ENCODE assay signal across 9 cellular contexts in genomic region chr19:1446713-1447564, GRCh38. TPM values are rescaled to one million over a fixed set of nuclear protein-coding genes. Genes with fewer than 3 reads are reported as not detected.
DNase-seq lines count a peak whose midpoint lies in the region; ATAC-seq and TF ChIP-seq lines count a peak whose summit lies in the region.
"Had no signal": no experiment of that assay in that cellular context is flagged by ENCODE, and none has a peak within 500 bp of the region (broad histone marks: within the 10 kb centered on the region; RNA-seq: fewer than 3 reads in every experiment).

No MANE protein-coding gene starts in this region.

- H3K27me3 Mint-ChIP-seq in T-cell: peaks cover 27 to 45% of the 10 kb centered on the region in 2 donors
- peaks cover 44% of the 10 kb centered on the region for H3K27me3 Mint-ChIP-seq in type B pancreatic cell
- peaks cover 46% of the 10 kb centered on the region for H3K27me3 Mint-ChIP-seq in activated CD8-positive, alpha-beta memory T cell treated with anti-CD3 and anti-CD28 coated beads, Interleukin-2, amount 10 ng/mL, durations not matched to agents 7 days and 5 days

- intact Hi-C loops in transverse colon (cut with DNase I; ENCODE audit: low total_unique reads): loop anchor here (10.0 kb wide), 1 partner anchor 152 kb away; no protein-coding TSS in a partner anchor

- no peak for TF ChIP-seq CTCF in type B pancreatic cell (conservative IDR thresholded peaks at IDR 0.05)
- TF ChIP-seq CTCF in transverse colon (IDR thresholded peaks at IDR 0.05): no peak

- H3K9me3 Mint-ChIP-seq in T-cell (no peaks in the 10 kb centered on the region), type B pancreatic cell (no peaks in the 10 kb centered on the region)
- H3K9me3 Mint-ChIP-seq in activated CD8-positive, alpha-beta memory T cell treated with anti-CD3 and anti-CD28 coated beads, Interleukin-2, amount 10 ng/mL, durations not matched to agents 7 days and 5 days (ENCODE audit: low read depth): no peaks in the 10 kb centered on the region

- H3K36me3 Mint-ChIP-seq in T-cell: peaks cover 4% of the 10 kb centered on the region
- H3K36me3 Mint-ChIP-seq in type B pancreatic cell: peaks cover 5% of the 10 kb centered on the region
- peaks cover 9% of the 10 kb centered on the region for H3K36me3 Mint-ChIP-seq in activated CD8-positive, alpha-beta memory T cell treated with anti-CD3 and anti-CD28 coated beads, Interleukin-2, amount 10 ng/mL, durations not matched to agents 7 days and 5 days

- H3K4me1 ChIP-seq in iPS-15b (ENCODE audit: control insufficient read depth, insufficient read depth, low read length) (peaks cover 3% of the 10 kb centered on the region), transverse colon (peaks cover 9 to 25% (median 22%) of the 10 kb centered on the region in 4 donors)

- ATAC-seq in T-cell (replicated peaks in 1 of 4) (no peak), GM21367 (IDR thresholded peaks at IDR 0.05; ENCODE audit: unreplicated experiment) (no peak)
- ATAC-seq in activated CD8-positive, alpha-beta memory T cell treated with anti-CD3 and anti-CD28 coated beads, Interleukin-2, amount 10 ng/mL, durations not matched to agents 7 days and 5 days: no peak

- TF ChIP-seq POLR2A in transverse colon (IDR thresholded peaks at IDR 0.05): no peak

- in situ Hi-C loops in transverse colon (cut with MboI; ENCODE audit: low pct_ligation_motif_present in 1 of 4, low pct_unique_long_range_greater_than_20kb in 1 of 4, low sequenced_read_pairs in 3 of 4): no loop called here

- peaks cover 9 to 39% (median 19%) of the 10 kb centered on the region in 3 donors for H3K4me1 Mint-ChIP-seq in T-cell
- peaks cover 15% of the 10 kb centered on the region for H3K4me1 Mint-ChIP-seq in type B pancreatic cell (ENCODE audit: unreplicated experiment)
- peaks cover 20% of the 10 kb centered on the region for H3K4me1 Mint-ChIP-seq in activated CD8-positive, alpha-beta memory T cell treated with anti-CD3 and anti-CD28 coated beads, Interleukin-2, amount 10 ng/mL, durations not matched to agents 7 days and 5 days

- H3K36me3 ChIP-seq in iPS-15b (ENCODE audit: control insufficient read depth, insufficient read depth, low read length): peaks cover 4% of the 10 kb centered on the region
- peaks cover 0 to 7% (median 0%) of the 10 kb centered on the region in 4 donors for H3K36me3 ChIP-seq in transverse colon

- TF ChIP-seq EP300 in transverse colon (IDR thresholded peaks at IDR 0.05; ENCODE audit: low read depth): no peak

- DNase-seq in stimulated activated CD4-positive, alpha-beta T cell treated with anti-CD3 and anti-CD28 coated beads, Interleukin-12 subunit alpha, Interleukin-12 subunit beta, amount 100 ng/mL, for 4 hours: peak; percentile 40
- DNase-seq in stimulated activated CD4-positive, alpha-beta T cell treated with anti-CD3 and anti-CD28 coated beads, Interleukin-1b, Interleukin-23, amount 100 ng/mL, for 48 hours: no peak
- DNase-seq in T-cell (peak in 5 of 34 experiments; percentile 21 to 36 (median 35)), type B pancreatic cell (ENCODE audit: extremely low spot score, unreplicated experiment) (no peak), transverse colon (no peak)
- DNase-seq in activated CD8-positive, alpha-beta memory T cell treated with anti-CD3 and anti-CD28 coated beads, Interleukin-2, amount 10 ng/mL, durations not matched to agents 7 days and 5 days: no peak

- no peak overlapping the region for H3K9ac ChIP-seq in iPS-15b (ENCODE audit: low read depth, low read length)

- peak overlapping the region; percentile 32 for H3K4me3 ChIP-seq in iPS-15b (ENCODE audit: low read depth, low read length)
- H3K4me3 ChIP-seq in transverse colon: peak overlapping the region in 1 of 4 donors; percentile 43
- H3K4me3 ChIP-seq: lung had no signal

- CTCF ChIA-PET in T-cell (lab: Charles Lee): no interaction called here
- CTCF ChIA-PET in activated CD8-positive, alpha-beta memory T cell treated with anti-CD3 and anti-CD28 coated beads, Interleukin-2, amount 10 ng/mL, durations not matched to agents 7 days and 5 days (lab: Charles Lee): interaction anchor here (0.7 to 1.0 kb wide), 3 partner anchors 24 to 314 kb away, joined by 3 read pairs; no protein-coding TSS in a partner anchor

- H3K27ac Mint-ChIP-seq in T-cell (no peak overlapping the region), type B pancreatic cell (no peak overlapping the region)
- H3K27ac Mint-ChIP-seq in activated CD8-positive, alpha-beta memory T cell treated with anti-CD3 and anti-CD28 coated beads, Interleukin-2, amount 10 ng/mL, durations not matched to agents 7 days and 5 days: no peak overlapping the region

- no peak overlapping the region for H3K27ac ChIP-seq in transverse colon

- POLR2A ChIA-PET in T-cell (lab: Charles Lee): no interaction called here

- H3K4me3 Mint-ChIP-seq in T-cell (peak overlapping the region in 2 of 3 donors; percentile 34 to 50), type B pancreatic cell (peak overlapping the region; percentile 70)
- no peak overlapping the region for H3K4me3 Mint-ChIP-seq in activated CD8-positive, alpha-beta memory T cell treated with anti-CD3 and anti-CD28 coated beads, Interleukin-2, amount 10 ng/mL, durations not matched to agents 7 days and 5 days

- H3K9me3 ChIP-seq in iPS-15b (ENCODE audit: control insufficient read depth, insufficient read depth, low read length): no peaks in the 10 kb centered on the region
- H3K9me3 ChIP-seq in transverse colon: no peaks in the 10 kb centered on the region

- H3K27me3 ChIP-seq in iPS-15b (ENCODE audit: control insufficient read depth, insufficient read depth, low read length) (peaks cover 46% of the 10 kb centered on the region), transverse colon (peaks cover 68% of the 10 kb centered on the region)

- WGBS in transverse colon (ENCODE audit: low coverage in 1 of 2), 2 donors: 9% methylated on average over 38 of the region's 65 CpGs; no CpG with 5 or more reads in 1 of the 2 donors

RNA-seq across cellular contexts. Expression of gene APC2, which starts 3.0 kb away (rescaled TPM):
- under 1 TPM; 0.08 to 0.29 (median 0.13) TPM for total RNA-seq in T-cell
- total RNA-seq in type B pancreatic cell (ENCODE audit: low replicate concordance): 1.2 and 9.2 TPM in 2 replicates
- total RNA-seq in transverse colon: 1 to 10 TPM in 1 of 4 donors, under 1 TPM in 3; under 0.01 to 6.0 (median 0.36) TPM
- under 1 TPM; 0.03 to 0.12 TPM for total RNA-seq in activated CD8-positive, alpha-beta memory T cell treated with anti-CD3 and anti-CD28 coated beads, Interleukin-2, amount 10 ng/mL, durations not matched to agents 7 days and 5 days

RNA-seq across cellular contexts. Expression of gene RPS15, which starts 8.7 kb away (rescaled TPM):
- total RNA-seq in T-cell (1,000 to 10,000 TPM; 1,731 to 2,353 (median 2,282) TPM), type B pancreatic cell (ENCODE audit: low replicate concordance) (1,251 and 1,344 TPM in 2 replicates), transverse colon (1,000 to 10,000 TPM; 1,367 to 2,740 (median 2,511) TPM)
- total RNA-seq in activated CD8-positive, alpha-beta memory T cell treated with anti-CD3 and anti-CD28 coated beads, Interleukin-2, amount 10 ng/mL, durations not matched to agents 7 days and 5 days: 1,000 to 10,000 TPM; 1,331 to 1,537 TPM

RNA-seq across cellular contexts. Expression of gene C19orf25, which starts 32.1 kb away (rescaled TPM):
- total RNA-seq in T-cell (10 to 100 TPM; 30.8 to 76.2 (median 71.4) TPM), type B pancreatic cell (ENCODE audit: low replicate concordance) (36.6 and 37.5 TPM in 2 replicates), transverse colon (10 to 100 TPM; 36.2 to 89.2 (median 46.0) TPM)
- total RNA-seq in activated CD8-positive, alpha-beta memory T cell treated with anti-CD3 and anti-CD28 coated beads, Interleukin-2, amount 10 ng/mL, durations not matched to agents 7 days and 5 days: 10 to 100 TPM; 43.3 to 48.9 TPM

RNA-seq across cellular contexts. Expression of gene DAZAP1, which starts 39.6 kb away (rescaled TPM):
- total RNA-seq in T-cell (100 to 1,000 TPM; 153 to 170 (median 161) TPM), type B pancreatic cell (ENCODE audit: low replicate concordance) (124 and 141 TPM in 2 replicates), transverse colon (10 to 100 TPM; 36.3 to 77.2 (median 41.6) TPM)
- total RNA-seq in activated CD8-positive, alpha-beta memory T cell treated with anti-CD3 and anti-CD28 coated beads, Interleukin-2, amount 10 ng/mL, durations not matched to agents 7 days and 5 days: 100 to 1,000 TPM; 275 to 283 TPM

RNA-seq across cellular contexts. Expression of gene PCSK4, which starts 43.2 kb away (rescaled TPM):
- 1 to 10 TPM; 5.2 to 9.8 (median 5.6) TPM for total RNA-seq in T-cell
- total RNA-seq in type B pancreatic cell (ENCODE audit: low replicate concordance): 9.6 and 12.4 TPM in 2 replicates
- total RNA-seq in transverse colon: 10 to 100 TPM in 1 of 4 donors, 1 to 10 TPM in 3; 2.6 to 11.9 (median 7.5) TPM
- 1 to 10 TPM; 1.5 to 4.4 TPM for total RNA-seq in activated CD8-positive, alpha-beta memory T cell treated with anti-CD3 and anti-CD28 coated beads, Interleukin-2, amount 10 ng/mL, durations not matched to agents 7 days and 5 days
